Comparison of ENCODE assay signal across 1 cellular context in the genomic region with DNA sequence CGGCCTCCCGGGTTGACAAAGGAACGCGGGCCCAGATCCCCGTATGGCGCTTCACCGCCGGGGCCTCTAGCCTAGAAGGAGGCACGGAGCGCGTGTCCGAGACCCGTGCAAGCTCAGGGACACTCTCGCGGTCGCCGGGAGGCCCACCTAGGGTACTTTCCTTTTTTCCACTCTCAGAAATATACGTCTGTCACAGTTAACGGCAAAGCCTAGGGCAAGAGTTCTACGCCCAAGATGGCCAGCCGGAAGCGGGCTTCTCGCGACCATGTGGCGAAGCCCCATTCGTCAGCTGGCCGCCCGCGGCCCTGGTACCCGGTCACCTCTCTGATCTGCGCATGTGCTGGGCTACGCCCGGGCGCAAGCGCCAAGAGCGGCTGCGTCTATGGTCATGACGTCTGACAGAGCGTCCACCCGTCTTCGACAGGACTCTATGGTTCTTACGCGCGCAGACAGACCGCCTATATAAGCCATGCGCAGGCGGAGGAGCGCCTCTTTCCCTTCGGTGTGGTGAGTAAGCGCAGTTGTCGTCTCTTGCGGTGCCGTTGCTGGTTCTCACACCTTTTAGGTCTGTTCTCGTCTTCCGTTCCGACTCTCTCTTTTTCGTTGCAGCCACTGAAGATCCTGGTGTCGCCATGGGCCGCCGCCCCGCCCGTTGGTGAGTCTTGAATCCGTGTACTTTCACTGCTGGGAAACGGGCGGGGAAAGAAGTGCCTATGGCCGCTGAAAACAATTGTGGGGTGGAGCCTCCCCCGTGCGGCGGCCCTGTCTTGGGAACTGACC.
A peak's percentile ranks its signal among the peaks of the same experiment; 100 is the strongest.
TF ChIP-seq lines count a peak whose summit lies in the region.

Gene RPL10 (plus strand): TSS at position 490 of the 780 bp plus-strand sequence. CDS start 143 bp downstream, at position 633.

TF ChIP-seq in K562, 482 proteins besides CTCF, POLR2A, EP300 and RAD21 (continued from another document and continues in another):
- TF ChIP-seq RBM34 (IDR thresholded peaks at IDR 0.05; ENCODE audit: borderline replicate concordance, insufficient read depth, low read length) (no peak), MCM2 (IDR thresholded peaks at IDR 0.05; ENCODE audit: low read depth) (no peak), CLOCK (CRISPR knock-in tag; IDR thresholded peaks at IDR 0.05; ENCODE audit: borderline replicate concordance) (no peak), NFE2 (IDR thresholded peaks at IDR 0.05; ENCODE audit: low read depth) (peak; percentile 22; the same call in 1 of the 2 replicates), FOXJ2 (tag; IDR thresholded peaks at IDR 0.05) (no peak; the same call in 1 of the 2 replicates), ELF2 (CRISPR knock-in tag; IDR thresholded peaks at IDR 0.05) (no peak), NFE2L1 (tag; IDR thresholded peaks at IDR 0.05; ENCODE audit: borderline replicate concordance, low read depth) (no peak), SAFB2 (IDR thresholded peaks at IDR 0.05; ENCODE audit: borderline replicate concordance, low read depth, low read length, severe bottlenecking) (no peak), HIVEP1 (CRISPR knock-in tag; IDR thresholded peaks at IDR 0.05) (no peak), GTF2E2 (tag; IDR thresholded peaks at IDR 0.05) (peak; percentile 97), TCF7L2 (IDR thresholded peaks at IDR 0.05; ENCODE audit: low read depth, low read length) (no peak), MBD2 (IDR thresholded peaks at IDR 0.05; ENCODE audit: borderline replicate concordance, low read depth) (peak; percentile 87), SRF (CRISPR knock-in tag; IDR thresholded peaks at IDR 0.05) (peak; percentile 47 to 97; a peak in 3 of 4 replicates), SAFB (IDR thresholded peaks at IDR 0.05; ENCODE audit: borderline replicate concordance, low read depth, low read length) (no peak), L3MBTL2 (IDR thresholded peaks at IDR 0.05) (peak; percentile 91), ESRRA (IDR thresholded peaks at IDR 0.05; ENCODE audit: borderline replicate concordance, low read depth) (peak; percentile 19; the same call in 1 of the 2 replicates), YBX1 (IDR thresholded peaks at IDR 0.05) (no peak), MED1 (CRISPR knock-in tag; IDR thresholded peaks at IDR 0.05; ENCODE audit: borderline replicate concordance) (no peak), ZKSCAN8 (CRISPR knock-in tag; IDR thresholded peaks at IDR 0.05) (no peak), ZNF444 (CRISPR knock-in tag; IDR thresholded peaks at IDR 0.05) (no peak), ZNF717 (CRISPR knock-in tag; IDR thresholded peaks at IDR 0.05) (no peak), ZNF24 (IDR thresholded peaks at IDR 0.05) (peak; percentile 33; the same call in 1 of the 2 replicates), TBP (optimal IDR thresholded peaks at IDR 0.05; ENCODE audit: low read depth, low read length) (no peak)
- TF ChIP-seq, protein P1, sequence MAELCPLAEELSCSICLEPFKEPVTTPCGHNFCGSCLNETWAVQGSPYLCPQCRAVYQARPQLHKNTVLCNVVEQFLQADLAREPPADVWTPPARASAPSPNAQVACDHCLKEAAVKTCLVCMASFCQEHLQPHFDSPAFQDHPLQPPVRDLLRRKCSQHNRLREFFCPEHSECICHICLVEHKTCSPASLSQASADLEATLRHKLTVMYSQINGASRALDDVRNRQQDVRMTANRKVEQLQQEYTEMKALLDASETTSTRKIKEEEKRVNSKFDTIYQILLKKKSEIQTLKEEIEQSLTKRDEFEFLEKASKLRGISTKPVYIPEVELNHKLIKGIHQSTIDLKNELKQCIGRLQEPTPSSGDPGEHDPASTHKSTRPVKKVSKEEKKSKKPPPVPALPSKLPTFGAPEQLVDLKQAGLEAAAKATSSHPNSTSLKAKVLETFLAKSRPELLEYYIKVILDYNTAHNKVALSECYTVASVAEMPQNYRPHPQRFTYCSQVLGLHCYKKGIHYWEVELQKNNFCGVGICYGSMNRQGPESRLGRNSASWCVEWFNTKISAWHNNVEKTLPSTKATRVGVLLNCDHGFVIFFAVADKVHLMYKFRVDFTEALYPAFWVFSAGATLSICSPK (IDR thresholded peaks at IDR 0.05; ENCODE audit: borderline replicate concordance): no peak
- TF ChIP-seq, protein P2, sequence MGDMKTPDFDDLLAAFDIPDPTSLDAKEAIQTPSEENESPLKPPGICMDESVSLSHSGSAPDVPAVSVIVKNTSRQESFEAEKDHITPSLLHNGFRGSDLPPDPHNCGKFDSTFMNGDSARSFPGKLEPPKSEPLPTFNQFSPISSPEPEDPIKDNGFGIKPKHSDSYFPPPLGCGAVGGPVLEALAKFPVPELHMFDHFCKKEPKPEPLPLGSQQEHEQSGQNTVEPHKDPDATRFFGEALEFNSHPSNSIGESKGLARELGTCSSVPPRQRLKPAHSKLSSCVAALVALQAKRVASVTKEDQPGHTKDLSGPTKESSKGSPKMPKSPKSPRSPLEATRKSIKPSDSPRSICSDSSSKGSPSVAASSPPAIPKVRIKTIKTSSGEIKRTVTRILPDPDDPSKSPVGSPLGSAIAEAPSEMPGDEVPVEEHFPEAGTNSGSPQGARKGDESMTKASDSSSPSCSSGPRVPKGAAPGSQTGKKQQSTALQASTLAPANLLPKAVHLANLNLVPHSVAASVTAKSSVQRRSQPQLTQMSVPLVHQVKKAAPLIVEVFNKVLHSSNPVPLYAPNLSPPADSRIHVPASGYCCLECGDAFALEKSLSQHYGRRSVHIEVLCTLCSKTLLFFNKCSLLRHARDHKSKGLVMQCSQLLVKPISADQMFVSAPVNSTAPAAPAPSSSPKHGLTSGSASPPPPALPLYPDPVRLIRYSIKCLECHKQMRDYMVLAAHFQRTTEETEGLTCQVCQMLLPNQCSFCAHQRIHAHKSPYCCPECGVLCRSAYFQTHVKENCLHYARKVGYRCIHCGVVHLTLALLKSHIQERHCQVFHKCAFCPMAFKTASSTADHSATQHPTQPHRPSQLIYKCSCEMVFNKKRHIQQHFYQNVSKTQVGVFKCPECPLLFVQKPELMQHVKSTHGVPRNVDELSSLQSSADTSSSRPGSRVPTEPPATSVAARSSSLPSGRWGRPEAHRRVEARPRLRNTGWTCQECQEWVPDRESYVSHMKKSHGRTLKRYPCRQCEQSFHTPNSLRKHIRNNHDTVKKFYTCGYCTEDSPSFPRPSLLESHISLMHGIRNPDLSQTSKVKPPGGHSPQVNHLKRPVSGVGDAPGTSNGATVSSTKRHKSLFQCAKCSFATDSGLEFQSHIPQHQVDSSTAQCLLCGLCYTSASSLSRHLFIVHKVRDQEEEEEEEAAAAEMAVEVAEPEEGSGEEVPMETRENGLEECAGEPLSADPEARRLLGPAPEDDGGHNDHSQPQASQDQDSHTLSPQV (IDR thresholded peaks at IDR 0.05): peak; percentile 77
- TF ChIP-seq, protein P3, sequence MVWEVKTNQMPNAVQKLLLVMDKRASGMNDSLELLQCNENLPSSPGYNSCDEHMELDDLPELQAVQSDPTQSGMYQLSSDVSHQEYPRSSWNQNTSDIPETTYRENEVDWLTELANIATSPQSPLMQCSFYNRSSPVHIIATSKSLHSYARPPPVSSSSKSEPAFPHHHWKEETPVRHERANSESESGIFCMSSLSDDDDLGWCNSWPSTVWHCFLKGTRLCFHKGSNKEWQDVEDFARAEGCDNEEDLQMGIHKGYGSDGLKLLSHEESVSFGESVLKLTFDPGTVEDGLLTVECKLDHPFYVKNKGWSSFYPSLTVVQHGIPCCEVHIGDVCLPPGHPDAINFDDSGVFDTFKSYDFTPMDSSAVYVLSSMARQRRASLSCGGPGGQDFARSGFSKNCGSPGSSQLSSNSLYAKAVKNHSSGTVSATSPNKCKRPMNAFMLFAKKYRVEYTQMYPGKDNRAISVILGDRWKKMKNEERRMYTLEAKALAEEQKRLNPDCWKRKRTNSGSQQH (CRISPR knock-in tag; IDR thresholded peaks at IDR 0.05): no peak
- TF ChIP-seq, protein P4, sequence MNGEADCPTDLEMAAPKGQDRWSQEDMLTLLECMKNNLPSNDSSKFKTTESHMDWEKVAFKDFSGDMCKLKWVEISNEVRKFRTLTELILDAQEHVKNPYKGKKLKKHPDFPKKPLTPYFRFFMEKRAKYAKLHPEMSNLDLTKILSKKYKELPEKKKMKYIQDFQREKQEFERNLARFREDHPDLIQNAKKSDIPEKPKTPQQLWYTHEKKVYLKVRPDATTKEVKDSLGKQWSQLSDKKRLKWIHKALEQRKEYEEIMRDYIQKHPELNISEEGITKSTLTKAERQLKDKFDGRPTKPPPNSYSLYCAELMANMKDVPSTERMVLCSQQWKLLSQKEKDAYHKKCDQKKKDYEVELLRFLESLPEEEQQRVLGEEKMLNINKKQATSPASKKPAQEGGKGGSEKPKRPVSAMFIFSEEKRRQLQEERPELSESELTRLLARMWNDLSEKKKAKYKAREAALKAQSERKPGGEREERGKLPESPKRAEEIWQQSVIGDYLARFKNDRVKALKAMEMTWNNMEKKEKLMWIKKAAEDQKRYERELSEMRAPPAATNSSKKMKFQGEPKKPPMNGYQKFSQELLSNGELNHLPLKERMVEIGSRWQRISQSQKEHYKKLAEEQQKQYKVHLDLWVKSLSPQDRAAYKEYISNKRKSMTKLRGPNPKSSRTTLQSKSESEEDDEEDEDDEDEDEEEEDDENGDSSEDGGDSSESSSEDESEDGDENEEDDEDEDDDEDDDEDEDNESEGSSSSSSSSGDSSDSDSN (IDR thresholded peaks at IDR 0.05; ENCODE audit: borderline replicate concordance in 1 of 2, low read depth in 2 of 2, low read length in 2 of 2): no peak
- TF ChIP-seq, protein P5, sequence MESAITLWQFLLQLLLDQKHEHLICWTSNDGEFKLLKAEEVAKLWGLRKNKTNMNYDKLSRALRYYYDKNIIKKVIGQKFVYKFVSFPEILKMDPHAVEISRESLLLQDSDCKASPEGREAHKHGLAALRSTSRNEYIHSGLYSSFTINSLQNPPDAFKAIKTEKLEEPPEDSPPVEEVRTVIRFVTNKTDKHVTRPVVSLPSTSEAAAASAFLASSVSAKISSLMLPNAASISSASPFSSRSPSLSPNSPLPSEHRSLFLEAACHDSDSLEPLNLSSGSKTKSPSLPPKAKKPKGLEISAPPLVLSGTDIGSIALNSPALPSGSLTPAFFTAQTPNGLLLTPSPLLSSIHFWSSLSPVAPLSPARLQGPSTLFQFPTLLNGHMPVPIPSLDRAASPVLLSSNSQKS (CRISPR knock-in tag; IDR thresholded peaks at IDR 0.05): no peak
- TF ChIP-seq, protein P6, sequence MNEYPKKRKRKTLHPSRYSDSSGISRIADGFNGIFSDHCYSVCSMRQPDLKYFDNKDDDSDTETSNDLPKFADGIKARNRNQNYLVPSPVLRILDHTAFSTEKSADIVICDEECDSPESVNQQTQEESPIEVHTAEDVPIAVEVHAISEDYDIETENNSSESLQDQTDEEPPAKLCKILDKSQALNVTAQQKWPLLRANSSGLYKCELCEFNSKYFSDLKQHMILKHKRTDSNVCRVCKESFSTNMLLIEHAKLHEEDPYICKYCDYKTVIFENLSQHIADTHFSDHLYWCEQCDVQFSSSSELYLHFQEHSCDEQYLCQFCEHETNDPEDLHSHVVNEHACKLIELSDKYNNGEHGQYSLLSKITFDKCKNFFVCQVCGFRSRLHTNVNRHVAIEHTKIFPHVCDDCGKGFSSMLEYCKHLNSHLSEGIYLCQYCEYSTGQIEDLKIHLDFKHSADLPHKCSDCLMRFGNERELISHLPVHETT (CRISPR knock-in tag; conservative IDR thresholded peaks at IDR 0.05 in 1 of 2, IDR thresholded peaks at IDR 0.05 in 1 of 2): peak in 1 of 2 experiments; percentile 22; a peak in 1 of 4 replicates
- TF ChIP-seq, protein P7, sequence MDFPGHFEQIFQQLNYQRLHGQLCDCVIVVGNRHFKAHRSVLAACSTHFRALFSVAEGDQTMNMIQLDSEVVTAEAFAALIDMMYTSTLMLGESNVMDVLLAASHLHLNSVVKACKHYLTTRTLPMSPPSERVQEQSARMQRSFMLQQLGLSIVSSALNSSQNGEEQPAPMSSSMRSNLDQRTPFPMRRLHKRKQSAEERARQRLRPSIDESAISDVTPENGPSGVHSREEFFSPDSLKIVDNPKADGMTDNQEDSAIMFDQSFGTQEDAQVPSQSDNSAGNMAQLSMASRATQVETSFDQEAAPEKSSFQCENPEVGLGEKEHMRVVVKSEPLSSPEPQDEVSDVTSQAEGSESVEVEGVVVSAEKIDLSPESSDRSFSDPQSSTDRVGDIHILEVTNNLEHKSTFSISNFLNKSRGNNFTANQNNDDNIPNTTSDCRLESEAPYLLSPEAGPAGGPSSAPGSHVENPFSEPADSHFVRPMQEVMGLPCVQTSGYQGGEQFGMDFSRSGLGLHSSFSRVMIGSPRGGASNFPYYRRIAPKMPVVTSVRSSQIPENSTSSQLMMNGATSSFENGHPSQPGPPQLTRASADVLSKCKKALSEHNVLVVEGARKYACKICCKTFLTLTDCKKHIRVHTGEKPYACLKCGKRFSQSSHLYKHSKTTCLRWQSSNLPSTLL (IDR thresholded peaks at IDR 0.05): no peak
